In the genomic region with DNA sequence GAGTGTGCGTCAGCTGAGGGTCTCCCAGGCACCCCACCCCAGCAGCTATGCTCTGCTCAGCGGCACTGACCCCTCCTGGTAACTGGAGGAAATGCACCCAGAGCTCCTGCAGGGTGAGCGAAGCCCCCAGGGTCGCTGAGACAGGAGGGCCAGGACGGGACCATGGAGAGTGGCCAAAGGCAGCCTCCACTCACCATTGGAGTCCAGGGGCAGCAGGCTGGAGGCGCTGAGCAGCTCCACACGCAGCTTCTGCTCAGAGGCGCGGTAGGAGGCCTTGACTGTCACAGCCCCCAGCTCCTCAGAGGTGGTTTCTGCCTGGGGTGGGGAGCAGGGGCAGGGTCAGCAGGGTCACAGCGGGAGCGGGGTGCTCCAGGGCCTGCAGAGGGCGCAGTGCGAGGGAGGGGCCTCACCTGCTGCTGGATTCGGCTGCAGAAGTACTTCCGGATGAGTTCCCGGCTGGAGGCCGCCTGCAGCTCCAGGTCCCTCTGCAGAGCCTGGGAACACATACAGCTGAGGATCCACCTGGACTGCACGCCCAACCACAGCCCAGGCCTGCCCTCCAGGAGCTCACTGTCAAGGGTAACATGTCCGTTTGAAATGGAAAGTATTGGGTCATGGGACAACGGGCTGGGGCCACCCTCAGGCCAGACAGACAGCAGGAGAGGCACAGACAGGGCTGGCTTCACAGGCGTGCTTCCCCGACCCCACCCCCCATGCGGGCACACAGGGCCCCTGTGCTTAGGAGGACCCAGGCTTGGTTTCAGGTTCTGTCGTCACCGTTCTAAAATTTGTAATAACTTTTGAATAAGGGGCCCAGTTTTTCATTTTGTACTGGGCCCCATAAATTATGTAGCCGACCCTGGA, we compare ENCODE assay signal across 8 cellular contexts.
DNase-seq lines count a peak whose midpoint lies in the region; ATAC-seq and TF ChIP-seq lines count a peak whose summit lies in the region.

No MANE protein-coding gene starts in this region.

- CTCF ChIA-PET in HEK293T (lab: Yijun Ruan, JAX), result interaction anchor here (0.5 to 1.4 kb wide), 13 partner anchors 9 to 173 kb away, joined by 3 to 11 read pairs (median 4); partner anchors contain the start of genes GALK1 and WBP2

- POLR2A ChIA-PET in HEK293T (lab: Yijun Ruan, JAX), result interaction anchor here (0.9 to 1.6 kb wide), 6 partner anchors 18 to 65 kb away, joined by 3 to 22 read pairs (median 5); partner anchors contain the start of gene WBP2

- no peak overlapping the region for H3K27ac ChIP-seq in 22Rv1

- no peak for ATAC-seq in HG03108 (IDR thresholded peaks at IDR 0.05; ENCODE audit: unreplicated experiment)
- ATAC-seq in HG03439 (IDR thresholded peaks at IDR 0.05; ENCODE audit: unreplicated experiment), result no peak

- TF ChIP-seq CTCF in 22Rv1 (IDR thresholded peaks at IDR 0.05), result peak; percentile 78

- DNase-seq in HEK293T (ENCODE audit: extremely low spot score) (peak; percentile 73), iPS-NIHi7 (ENCODE audit: extremely low spot score) (peak; percentile 84), hippocampal formation (lab: John Stamatoyannopoulos, UW) (no peak), T1000 (lab: John Stamatoyannopoulos, UW) (no peak)
- DNase-seq in activated T-cell treated with anti-CD3 and anti-CD28 coated beads, Interleukin-2, amount 50 U/mL, for 1 hour, result peak; percentile 57

TF ChIP-seq in HEK293T, 16 proteins besides CTCF, POLR2A, EP300 and RAD21:
- no peak for TF ChIP-seq FOXK2 (IDR thresholded peaks at IDR 0.05)
- 0 out of 2 replicates have a peak, but pooled peaks have one; percentile 31 for TF ChIP-seq HDGF (IDR thresholded peaks at IDR 0.05; ENCODE audit: borderline replicate concordance)

Comparison
In these comparisons a context has a peak if more than half of its experiments do, and no peak if none do; other contexts are left out.
1. DNase-seq: peak in HEK293T (single experiment), activated T-cell treated with anti-CD3 and anti-CD28 coated beads, Interleukin-2, amount 50 U/mL, for 1 hour (single experiment) and iPS-NIHi7 (single experiment); none in hippocampal formation (0 of 2) and T1000 (single experiment).